Comparison of ENCODE assay signal across 2 cellular contexts in the genomic region with DNA sequence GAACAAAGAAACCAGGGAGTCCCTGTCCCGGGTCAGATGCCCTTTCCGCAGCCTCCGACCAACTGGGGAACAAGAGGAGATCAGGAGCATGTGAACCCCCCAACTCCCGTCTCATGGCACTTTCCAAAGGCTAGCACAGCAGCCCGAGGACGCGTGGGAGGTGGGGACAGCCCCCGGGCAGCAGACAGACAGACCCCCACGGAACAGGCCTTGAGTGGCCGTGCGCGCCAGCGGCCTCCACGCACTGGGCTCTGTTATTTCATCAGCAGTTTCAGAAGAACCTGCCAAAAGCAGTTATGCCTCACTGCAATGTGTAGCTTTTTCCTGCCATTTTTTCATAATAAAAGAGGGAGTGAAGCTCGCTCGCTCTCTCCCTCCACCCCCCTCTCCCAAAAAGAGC.
TF ChIP-seq lines count a peak whose summit lies in the region.

No MANE protein-coding gene starts in this region.

TF ChIP-seq in IMR-90, 13 proteins besides CTCF, POLR2A, EP300 and RAD21:
- TF ChIP-seq RFX5 (IDR thresholded peaks at IDR 0.05; ENCODE audit: low read depth, low read length) (no peak), MXI1 (IDR thresholded peaks at IDR 0.05; ENCODE audit: borderline replicate concordance, low read depth, low read length) (no peak), MAFK (IDR thresholded peaks at IDR 0.05; ENCODE audit: low read depth, low read length) (no peak), RCOR1 (IDR thresholded peaks at IDR 0.05; ENCODE audit: insufficient replicate concordance, low read length) (no peak), CEBPB (IDR thresholded peaks at IDR 0.05; ENCODE audit: low read depth, low read length) (no peak), FOS (IDR thresholded peaks at IDR 0.05; ENCODE audit: low read depth, low read length) (no peak), NFE2L2 (IDR thresholded peaks at IDR 0.05; ENCODE audit: low read depth, low read length) (no peak), CHD1 (IDR thresholded peaks at IDR 0.05; ENCODE audit: low read depth, low read length) (no peak), BHLHE40 (IDR thresholded peaks at IDR 0.05; ENCODE audit: low read depth, low read length) (no peak), MAZ (IDR thresholded peaks at IDR 0.05; ENCODE audit: borderline replicate concordance, low read depth, low read length) (no peak), SMC3 (IDR thresholded peaks at IDR 0.05; ENCODE audit: low read depth, low read length) (no peak)
- TF ChIP-seq, protein P1, sequence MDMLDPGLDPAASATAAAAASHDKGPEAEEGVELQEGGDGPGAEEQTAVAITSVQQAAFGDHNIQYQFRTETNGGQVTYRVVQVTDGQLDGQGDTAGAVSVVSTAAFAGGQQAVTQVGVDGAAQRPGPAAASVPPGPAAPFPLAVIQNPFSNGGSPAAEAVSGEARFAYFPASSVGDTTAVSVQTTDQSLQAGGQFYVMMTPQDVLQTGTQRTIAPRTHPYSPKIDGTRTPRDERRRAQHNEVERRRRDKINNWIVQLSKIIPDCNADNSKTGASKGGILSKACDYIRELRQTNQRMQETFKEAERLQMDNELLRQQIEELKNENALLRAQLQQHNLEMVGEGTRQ (IDR thresholded peaks at IDR 0.05; ENCODE audit: low read depth, low read length) = no peak
- TF ChIP-seq, protein P2, sequence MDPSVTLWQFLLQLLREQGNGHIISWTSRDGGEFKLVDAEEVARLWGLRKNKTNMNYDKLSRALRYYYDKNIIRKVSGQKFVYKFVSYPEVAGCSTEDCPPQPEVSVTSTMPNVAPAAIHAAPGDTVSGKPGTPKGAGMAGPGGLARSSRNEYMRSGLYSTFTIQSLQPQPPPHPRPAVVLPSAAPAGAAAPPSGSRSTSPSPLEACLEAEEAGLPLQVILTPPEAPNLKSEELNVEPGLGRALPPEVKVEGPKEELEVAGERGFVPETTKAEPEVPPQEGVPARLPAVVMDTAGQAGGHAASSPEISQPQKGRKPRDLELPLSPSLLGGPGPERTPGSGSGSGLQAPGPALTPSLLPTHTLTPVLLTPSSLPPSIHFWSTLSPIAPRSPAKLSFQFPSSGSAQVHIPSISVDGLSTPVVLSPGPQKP (IDR thresholded peaks at IDR 0.05; ENCODE audit: borderline replicate concordance, low read depth, low read length) = no peak

TF ChIP-seq in endothelial cell of umbilical vein, 7 proteins besides CTCF, POLR2A, EP300 and RAD21:
- TF ChIP-seq MYC (IDR thresholded peaks at IDR 0.05; ENCODE audit: low read depth, low read length) = no peak
